In genomic region chr7:155260498-155260872, GRCh38 we compare ENCODE assay signal across 27 cellular contexts. TPM values are rescaled to one million over a fixed set of nuclear protein-coding genes. Genes with fewer than 3 reads are reported as not detected.
DNase-seq lines count a peak whose midpoint lies in the region; ATAC-seq, FAIRE-seq and TF ChIP-seq lines count a peak whose summit lies in the region.
"Had no signal": no experiment of that assay in that cellular context is flagged by ENCODE, and none has a peak within 500 bp of the region (broad histone marks: within the 10 kb centered on the region; RNA-seq: fewer than 3 reads in every experiment).

No MANE protein-coding gene starts in this region.

- H2BK120ac ChIP-seq in IMR-90 (ENCODE audit: low read depth, low read length) (no peak overlapping the region), H1 (replicated peaks; ENCODE audit: low read depth, low read length) (no peak overlapping the region), neuronal stem cell (ENCODE audit: low read depth, low read length) (no peak overlapping the region)

- H3K9ac ChIP-seq in IMR-90 (ENCODE audit: low read depth, low read length) (no peak overlapping the region), H1 (replicated peaks in 1 of 4; ENCODE audit: extremely low read depth in 1 of 4, low read depth in 3 of 4, low read length in 3 of 4) (no peak overlapping the region), neuronal stem cell (ENCODE audit: low read depth, low read length, poor library complexity) (no peak overlapping the region)
- H3K9ac ChIP-seq: BLaER1 had no signal

- peaks cover 3% of the 10 kb centered on the region; the same call in 1 of the 2 replicates for H3K27me3 ChIP-seq in IMR-90 (ENCODE audit: control insufficient read depth, insufficient read depth, low read length)
- H3K27me3 ChIP-seq in H1 (replicated peaks in 1 of 4; ENCODE audit: control insufficient read depth in 3 of 4, extremely low read depth in 1 of 4, insufficient read depth in 3 of 4, low read length in 3 of 4): no peaks in the 10 kb centered on the region
- peaks cover 0 to 30% (median 0%) of the 10 kb centered on the region in 3 experiments for H3K27me3 ChIP-seq in neuronal stem cell (ENCODE audit: control insufficient read depth in 3 of 3, insufficient read depth in 3 of 3, low read depth in 1 of 3, low read length in 3 of 3)
- no peaks in the 10 kb centered on the region for H3K27me3 ChIP-seq in right lobe of liver
- no peaks in the 10 kb centered on the region for H3K27me3 ChIP-seq in WERI-Rb-1 (ENCODE audit: insufficient read depth, low read depth, severe bottlenecking)
- H3K27me3 ChIP-seq: BE2C, BLaER1 had no signal

- H3K56ac ChIP-seq in IMR-90 (ENCODE audit: extremely low read depth, insufficient read depth, low read length): no peak overlapping the region
- H3K56ac ChIP-seq in H1 (replicated peaks; ENCODE audit: insufficient read length, low read depth, low read length): no peak overlapping the region

- H3K4me2 ChIP-seq in IMR-90 (ENCODE audit: low read depth, low read length) (no peak overlapping the region), H1 (ENCODE audit: insufficient read depth in 1 of 2, low read depth in 2 of 2, low read length in 2 of 2) (no peak overlapping the region), neuronal stem cell (ENCODE audit: insufficient read depth, low read length, poor library complexity, severe bottlenecking) (no peak overlapping the region)
- H3K4me2 ChIP-seq: BLaER1 had no signal

- H2BK15ac ChIP-seq in IMR-90 (ENCODE audit: low read depth, low read length) (no peak overlapping the region), H1 (ENCODE audit: low read length) (no peak overlapping the region), neuronal stem cell (ENCODE audit: low read length) (peak overlapping the region; percentile 38)

- peaks cover 7% of the 10 kb centered on the region; the same call in 1 of the 2 replicates for H3K23me2 ChIP-seq in H1 (ENCODE audit: low read depth, low read length)

- no peak overlapping the region for H3K27ac ChIP-seq in IMR-90 (ENCODE audit: insufficient read depth, low read length)
- H3K27ac ChIP-seq in H1 (ENCODE audit: low read depth, low read length): no peak overlapping the region
- no peak overlapping the region for H3K27ac ChIP-seq in neuronal stem cell (replicated peaks; ENCODE audit: low read length)
- no peak overlapping the region for H3K27ac ChIP-seq in right lobe of liver
- H3K27ac ChIP-seq in WERI-Rb-1: no peak overlapping the region
- H3K27ac ChIP-seq: BLaER1 had no signal

- H4K8ac ChIP-seq in IMR-90 (ENCODE audit: low read depth in 2 of 2, low read length in 2 of 2): no peak overlapping the region
- no peak overlapping the region for H4K8ac ChIP-seq in H1 (ENCODE audit: extremely low read depth, insufficient read depth, low read length)
- no peak overlapping the region for H4K8ac ChIP-seq in neuronal stem cell (ENCODE audit: low read depth, low read length)

- in situ Hi-C loops in IMR-90 (cut with MboI; ENCODE audit: low sequenced_read_pairs): no loop called here

- FAIRE-seq in H1 (lab: Jason Lieb, UNC): no peak
- FAIRE-seq: A204.1, GM12878, GM12892 had no signal

- H3K18ac ChIP-seq in IMR-90 (ENCODE audit: low read depth, low read length) (no peak overlapping the region), H1 (ENCODE audit: extremely low read depth, low read length) (no peak overlapping the region), neuronal stem cell (ENCODE audit: low read length) (peak overlapping the region; percentile 52)

- no peak overlapping the region for H2BK5ac ChIP-seq in IMR-90 (ENCODE audit: low read depth, low read length, poor library complexity, severe bottlenecking)
- H2BK5ac ChIP-seq in H1 (ENCODE audit: low read depth, low read length): no peak overlapping the region
- peak overlapping the region; percentile 55 for H2BK5ac ChIP-seq in neuronal stem cell (ENCODE audit: low read length)

- no peak for TF ChIP-seq RAD21 in IMR-90 (IDR thresholded peaks at IDR 0.05; ENCODE audit: low read length)
- no peak for TF ChIP-seq RAD21 in H1 (IDR thresholded peaks at IDR 0.05 in 1 of 2, conservative IDR thresholded peaks at IDR 0.05 in 1 of 2; ENCODE audit: low read depth in 2 of 2, low read length in 2 of 2)

- H4K5ac ChIP-seq in IMR-90 (ENCODE audit: low read depth, low read length) (no peak overlapping the region), H1 (ENCODE audit: insufficient read length, low read depth, low read length) (no peak overlapping the region)

- H2BK20ac ChIP-seq in IMR-90 (ENCODE audit: low read depth, low read length): no peak overlapping the region
- no peak overlapping the region for H2BK20ac ChIP-seq in H1 (ENCODE audit: low read length)

- intact Hi-C loops in IMR-90 (cut with micrococcal nuclease): no loop called here
- intact Hi-C loops in posterior vena cava (cut with DNase I): no loop called here
- intact Hi-C loops in right lobe of liver (cut with DNase I): no loop called here

- H3K4me3 ChIP-seq in IMR-90 (ENCODE audit: insufficient read depth, low read depth, low read length): no peak overlapping the region
- H3K4me3 ChIP-seq in H1 (ENCODE audit: extremely low read depth in 1 of 4, insufficient read depth in 2 of 4, low read depth in 3 of 4, low read length in 4 of 4): no peak overlapping the region
- H3K4me3 ChIP-seq in neuronal stem cell (ENCODE audit: low read length in 2 of 2): no peak overlapping the region
- H3K4me3 ChIP-seq in right lobe of liver: no peak overlapping the region
- H3K4me3 ChIP-seq in WERI-Rb-1 (ENCODE audit: low read depth, low read length): no peak overlapping the region
- H3K4me3 ChIP-seq: BLaER1, GM12878 had no signal

- no peak overlapping the region for H2AFZ ChIP-seq in IMR-90 (replicated peaks; ENCODE audit: low read length, poor library complexity)
- no peak overlapping the region for H2AFZ ChIP-seq in H1 (ENCODE audit: low read length)
- H2AFZ ChIP-seq in neuronal stem cell (ENCODE audit: low read length): no peak overlapping the region

- H3K9me3 ChIP-seq in IMR-90 (ENCODE audit: control insufficient read depth, insufficient read depth, low read length) (no peaks in the 10 kb centered on the region), H1 (ENCODE audit: insufficient read depth in 2 of 2, low read depth in 1 of 2, low read length in 1 of 2) (no peaks in the 10 kb centered on the region), neuronal stem cell (replicated peaks in 1 of 2; ENCODE audit: control insufficient read depth in 2 of 2, insufficient read depth in 1 of 2, low read depth in 1 of 2, low read length in 2 of 2) (no peaks in the 10 kb centered on the region), right lobe of liver (no peaks in the 10 kb centered on the region), WERI-Rb-1 (ENCODE audit: severe bottlenecking) (no peaks in the 10 kb centered on the region)
- H3K9me3 ChIP-seq: BE2C, BLaER1 had no signal

- no peak for ATAC-seq in IMR-90 (ENCODE audit: low read depth)
- no peak for ATAC-seq in right lobe of liver
- no peak for ATAC-seq in GM21423 (IDR thresholded peaks at IDR 0.05; ENCODE audit: unreplicated experiment)
- ATAC-seq: GM12878 had no signal

- H3K36me3 ChIP-seq in IMR-90 (ENCODE audit: control insufficient read depth, insufficient read depth, low read length) (no peaks in the 10 kb centered on the region), H1 (ENCODE audit: control insufficient read depth in 2 of 4, insufficient read depth in 4 of 4, low read length in 3 of 4) (no peaks in the 10 kb centered on the region), neuronal stem cell (replicated peaks in 1 of 2; ENCODE audit: control insufficient read depth in 2 of 2, insufficient read depth in 2 of 2, low read length in 2 of 2) (peaks cover 0 to 1% of the 10 kb centered on the region in 2 donors), right lobe of liver (no peaks in the 10 kb centered on the region), WERI-Rb-1 (no peaks in the 10 kb centered on the region)
- H3K36me3 ChIP-seq: BE2C, BLaER1 had no signal

- 85% methylated on average over 7 of the region's 13 CpGs; no CpG with 5 or more reads in 1 of the 2 experiments for WGBS in IMR-90 (ENCODE audit: extremely low coverage in 2 of 2, insufficient read length in 1 of 2), 2 experiments
- 93% methylated on average over 13 of the region's 13 CpGs; no CpG with 5 or more reads in 1 of the 2 experiments for WGBS in H1 (ENCODE audit: extremely low coverage in 1 of 2, insufficient coverage in 1 of 2, insufficient read length in 1 of 2, insufficient replicate concordance in 2 of 2, low coverage in 1 of 2, low lambda C conversion rate in 2 of 2, missing lambda C conversion rate in 1 of 2), 2 experiments
- no CpG with 5 or more reads among the region's 13 CpGs for WGBS in neuronal stem cell (ENCODE audit: extremely low coverage in 2 of 2, insufficient read length in 2 of 2, insufficient replicate concordance in 1 of 2), 2 donors
- WGBS in right lobe of liver (ENCODE audit: insufficient coverage, low coverage, low lambda C conversion rate, missing lambda C conversion rate): 77% methylated on average over 10 of the region's 13 CpGs

- TF ChIP-seq EP300 in H1 (IDR thresholded peaks at IDR 0.05; ENCODE audit: borderline replicate concordance in 1 of 2, low read depth in 2 of 2, low read length in 2 of 2): no peak

- DNase-seq in IMR-90 (no peak), H1 (ENCODE audit: low read depth in 1 of 2, low spot score in 2 of 2) (no peak), neuronal stem cell (ENCODE audit: low spot score) (no peak), posterior vena cava (ENCODE audit: low spot score) (peak; percentile 60), right lobe of liver (no peak), WERI-Rb-1 (no peak), cerebellar nuclear complex (lab: John Stamatoyannopoulos, UW) (no peak)
- DNase-seq: 8988T; ACHN; BE2C; C1 segment of cervical spinal cord; CD4-positive, alpha-beta memory T cell; CD4-positive, CD25-positive, alpha-beta regulatory T cell; CD8-positive, alpha-beta memory T cell; COR-L47; DMS 273 treated with DMSO at 0.1 percent for 48 hours; DMS153; DMS53; DMS79; DND-41; EL; GDM1 had no signal

- POLR2A ChIA-PET in IMR-90 (lab: Charles Lee; ENCODE audit: unreplicated experiment) (no interaction called here), H1 (lab: Charles Lee; ENCODE audit: partially characterized antibody) (no interaction called here)

- no peak overlapping the region for H2AK5ac ChIP-seq in IMR-90 (ENCODE audit: low read depth, low read length)
- H2AK5ac ChIP-seq in H1 (ENCODE audit: low read depth, low read length): no peak overlapping the region
- peak overlapping the region; percentile 54 for H2AK5ac ChIP-seq in neuronal stem cell (ENCODE audit: low read depth, low read length)

- TF ChIP-seq CTCF in IMR-90 (conservative IDR thresholded peaks at IDR 0.05; ENCODE audit: low read depth, low read length) (no peak), H1 (IDR thresholded peaks at IDR 0.05; ENCODE audit: control extremely low read depth in 1 of 3, insufficient read depth in 1 of 3, low read depth in 1 of 3, low read length in 3 of 3) (no peak), right lobe of liver (IDR thresholded peaks at IDR 0.05) (no peak), WERI-Rb-1 (IDR thresholded peaks at IDR 0.05; ENCODE audit: low read depth, low read length) (no peak)

- peak overlapping the region; percentile 49 for H2AK9ac ChIP-seq in IMR-90 (replicated peaks; ENCODE audit: low read depth, low read length, poor library complexity)

- H4K91ac ChIP-seq in IMR-90 (ENCODE audit: insufficient read depth, low read depth, low read length): no peak overlapping the region
- H4K91ac ChIP-seq in H1 (replicated peaks; ENCODE audit: insufficient read length, low read length): no peak overlapping the region
- H4K91ac ChIP-seq in neuronal stem cell (ENCODE audit: low read depth, low read length, poor library complexity): no peak overlapping the region

- no peak overlapping the region for H3K23ac ChIP-seq in IMR-90 (ENCODE audit: low read depth, low read length)
- no peak overlapping the region for H3K23ac ChIP-seq in H1 (ENCODE audit: insufficient read length)
- peak overlapping the region; percentile 69 for H3K23ac ChIP-seq in neuronal stem cell (ENCODE audit: low read depth, low read length, poor library complexity)

- H3K79me1 ChIP-seq in IMR-90 (ENCODE audit: low read depth in 1 of 2, low read length in 2 of 2) (no peaks in the 10 kb centered on the region), H1 (ENCODE audit: low read depth, low read length) (no peaks in the 10 kb centered on the region), neuronal stem cell (ENCODE audit: low read depth, low read length) (no peaks in the 10 kb centered on the region)

- H4K20me1 ChIP-seq in IMR-90 (ENCODE audit: insufficient read depth, low read length) (no peaks in the 10 kb centered on the region), H1 (replicated peaks in 1 of 2; ENCODE audit: control insufficient read depth in 1 of 2, insufficient read depth in 2 of 2, low read length in 2 of 2) (peaks cover 0 to 4% of the 10 kb centered on the region in 2 experiments)
- H4K20me1 ChIP-seq: BLaER1 had no signal

- TF ChIP-seq POLR2A in IMR-90 (IDR thresholded peaks at IDR 0.05; ENCODE audit: low read depth, low read length): no peak
- no peak for TF ChIP-seq POLR2A in H1 (IDR thresholded peaks at IDR 0.05; ENCODE audit: control extremely low read depth in 1 of 2, low read depth in 2 of 2, low read length in 2 of 2)
- no peak for TF ChIP-seq POLR2A in right lobe of liver (IDR thresholded peaks at IDR 0.05)

- BruUV-seq in IMR-90 (replicated peaks; lab: Mats Ljungman, UMichigan): no TSS peak

- CTCF ChIA-PET in IMR-90 (lab: Yijun Ruan, JAX) (no interaction called here), H1 (lab: Charles Lee; ENCODE audit: partially characterized antibody) (no interaction called here)

- H3K4me1 ChIP-seq in IMR-90 (ENCODE audit: control insufficient read depth, insufficient read depth, low read length) (no peaks in the 10 kb centered on the region), H1 (replicated peaks in 1 of 4; ENCODE audit: control insufficient read depth in 3 of 4, insufficient read depth in 4 of 4, low read length in 3 of 4) (peaks cover 0 to 1% (median 0%) of the 10 kb centered on the region in 4 experiments; a peak in 2 of 7 replicates), neuronal stem cell (ENCODE audit: control insufficient read depth in 2 of 2, insufficient read depth in 1 of 2, low read depth in 1 of 2, low read length in 2 of 2) (no peaks in the 10 kb centered on the region), right lobe of liver (peaks cover 0 to 19% (median 0%) of the 10 kb centered on the region in 4 donors)

- H3K14ac ChIP-seq in IMR-90 (replicated peaks; ENCODE audit: low read depth, low read length): no peak overlapping the region
- H3K14ac ChIP-seq in H1 (ENCODE audit: insufficient read length): no peak overlapping the region
- H3K14ac ChIP-seq in neuronal stem cell (ENCODE audit: low read length): no peak overlapping the region

- H2BK12ac ChIP-seq in H1 (ENCODE audit: low read depth, low read length): peak overlapping the region; percentile 60; the same call in 1 of the 2 replicates
- H2BK12ac ChIP-seq in neuronal stem cell (ENCODE audit: low read length): no peak overlapping the region

- H3K4ac ChIP-seq in IMR-90 (ENCODE audit: low read depth, low read length): no peak overlapping the region
- H3K4ac ChIP-seq in H1 (replicated peaks; ENCODE audit: insufficient read length, low read depth, low read length): no peak overlapping the region
- no peak overlapping the region for H3K4ac ChIP-seq in neuronal stem cell (ENCODE audit: low read length)

- dilution Hi-C loops in IMR-90 (cut with HindIII; ENCODE audit: low sequenced_read_pairs, unreplicated experiment): no loop called here

- peaks cover 7% of the 10 kb centered on the region; the same call in 1 of the 2 replicates for H3K9me1 ChIP-seq in IMR-90 (ENCODE audit: insufficient read depth, low read length)

- H3K79me2 ChIP-seq in H1 (ENCODE audit: control insufficient read depth in 1 of 2, insufficient read depth in 2 of 2, low read length in 2 of 2): no peaks in the 10 kb centered on the region

RNA-seq across cellular contexts. Expression of gene INSIG1, which starts 37.2 kb away (rescaled TPM):
- total RNA-seq in IMR-90 (2012; rRNA removed): 26.0 and 32.8 TPM in 2 replicates
- 19.0 and 19.9 TPM in 2 replicates for polyA plus RNA-seq in IMR-90 (2012; rRNA removed)
- polyA plus RNA-seq in IMR-90 (2012; cell fraction: cytosol; rRNA removed): 14.0 and 17.9 TPM in 2 replicates
- 17.2 and 44.5 TPM in 2 replicates for polyA plus RNA-seq in IMR-90 (2012; cell fraction: nucleus; rRNA removed; ENCODE audit: low replicate concordance)
- 40.0 and 44.7 TPM in 2 replicates for total RNA-seq in H1 (2021; fragmentation: NEBNext Ultra II Directional; extraction: Animal tissue kit (Norgen Biotek cat#: 25700))
- 58.4 and 68.1 TPM in 2 replicates for polyA plus RNA-seq in H1 (2011; rRNA removed)
- polyA plus RNA-seq in H1 (2011; cell fraction: cytosol; rRNA removed): 47.8 TPM
- 41.8 TPM for polyA plus RNA-seq in H1 (2011; cell fraction: nucleus; rRNA removed)
- polyA plus RNA-seq in H1 (2012, experiment 1 of 2): 32.4 to 45.3 TPM (median 36.5 TPM) in 4 replicates
- polyA plus RNA-seq in H1 (2012, experiment 2 of 2): 27.0 TPM
- polyA plus RNA-seq in H1 (2013, experiment 1 of 2): 102 TPM
- polyA plus RNA-seq in H1 (2013, experiment 2 of 2): 129 TPM
- 42.3 and 43.0 TPM in 2 replicates for polyA minus RNA-seq in H1 (2011; rRNA and poly(A)+ RNA removed)
- polyA minus RNA-seq in H1 (2011; cell fraction: cytosol; rRNA and poly(A)+ RNA removed): 48.4 TPM
- polyA minus RNA-seq in H1 (2011; cell fraction: nucleus; rRNA and poly(A)+ RNA removed): 47.7 TPM
- 183 TPM for polyA plus RNA-seq in neuronal stem cell (2013, experiment 1 of 2)
- 199 TPM for polyA plus RNA-seq in neuronal stem cell (2013, experiment 2 of 2)
- total RNA-seq in posterior vena cava: 10 to 100 TPM; 25.2 to 27.3 TPM
- total RNA-seq in right lobe of liver: 100 to 1,000 TPM; 130 to 625 (median 205) TPM
